In genomic region chr3:185825379-185825638, GRCh38 we compare ENCODE assay signal across 8 cellular contexts. TPM values are rescaled to one million over a fixed set of nuclear protein-coding genes. Genes with fewer than 3 reads are reported as not detected.
DNase-seq lines count a peak whose midpoint lies in the region; ATAC-seq and TF ChIP-seq lines count a peak whose summit lies in the region.

No MANE protein-coding gene starts in this region.

- H3K9me3 ChIP-seq in iPS-20b (ENCODE audit: insufficient read depth, low read depth, low read length) (peaks cover 20% of the 10 kb centered on the region), tibial nerve (no peaks in the 10 kb centered on the region)

- intact Hi-C loops in activated naive CD4-positive, alpha-beta T cell treated with anti-CD3 and anti-CD28 coated beads for 36 hours (cut with micrococcal nuclease), result no loop called here
- intact Hi-C loops in activated CD8-positive, alpha-beta T cell treated with anti-CD3 and anti-CD28 coated beads for 36 hours (cut with micrococcal nuclease), result no loop called here

- H3K4me1 ChIP-seq in iPS-20b (ENCODE audit: insufficient read depth, low read length) (peaks cover 14% of the 10 kb centered on the region; the same call in 1 of the 2 replicates), tibial nerve (peaks cover 0 to 39% (median 11%) of the 10 kb centered on the region in 4 donors)

- H3K27ac Mint-ChIP-seq in activated naive CD4-positive, alpha-beta T cell treated with anti-CD3 and anti-CD28 coated beads for 36 hours, result no peak overlapping the region
- no peak overlapping the region for H3K27ac Mint-ChIP-seq in activated naive CD4-positive, alpha-beta T cell treated with anti-CD3 and anti-CD28 coated beads, Interleukin-2, amount 50 U/mL, for 72 hours
- H3K27ac Mint-ChIP-seq in activated CD8-positive, alpha-beta T cell treated with anti-CD3 and anti-CD28 coated beads for 36 hours, result no peak overlapping the region

- peaks cover 3% of the 10 kb centered on the region for H3K4me1 Mint-ChIP-seq in activated naive CD4-positive, alpha-beta T cell treated with anti-CD3 and anti-CD28 coated beads for 36 hours (ENCODE audit: low read depth)
- H3K4me1 Mint-ChIP-seq in activated CD8-positive, alpha-beta T cell treated with anti-CD3 and anti-CD28 coated beads for 36 hours (ENCODE audit: low read depth), result peaks cover 8% of the 10 kb centered on the region

- TF ChIP-seq CTCF in activated CD8-positive, alpha-beta T cell treated with anti-CD3 and anti-CD28 coated beads for 36 hours (IDR thresholded peaks at IDR 0.05), result no peak
- TF ChIP-seq CTCF in tibial nerve (IDR thresholded peaks at IDR 0.05) (no peak), GM10248 (IDR thresholded peaks at IDR 0.05; ENCODE audit: control extremely low read depth, extremely low read depth, low read depth, missing control alignments) (no peak)

- peak overlapping the region; percentile 81 for H3K4me3 Mint-ChIP-seq in activated naive CD4-positive, alpha-beta T cell treated with anti-CD3 and anti-CD28 coated beads for 36 hours
- peak overlapping the region; percentile 76 for H3K4me3 Mint-ChIP-seq in activated CD8-positive, alpha-beta T cell treated with anti-CD3 and anti-CD28 coated beads for 36 hours

- DNase-seq in activated naive CD4-positive, alpha-beta T cell treated with anti-CD3 and anti-CD28 coated beads for 36 hours, result no peak
- no peak for DNase-seq in activated naive CD4-positive, alpha-beta T cell treated with anti-CD3 and anti-CD28 coated beads, Interleukin-2, amount 50 U/mL, for 72 hours (ENCODE audit: low spot score in 2 of 2)
- no peak for DNase-seq in activated CD8-positive, alpha-beta T cell treated with anti-CD3 and anti-CD28 coated beads for 36 hours
- DNase-seq in tibial nerve (ENCODE audit: low spot score in 2 of 2) (no peak), KBM-7 (no peak), GM10248 (ENCODE audit: extremely low spot score) (no peak), HT-29 (ENCODE audit: low spot score) (no peak)

- no peaks in the 10 kb centered on the region for H3K36me3 Mint-ChIP-seq in activated naive CD4-positive, alpha-beta T cell treated with anti-CD3 and anti-CD28 coated beads for 36 hours (ENCODE audit: low read depth)
- H3K36me3 Mint-ChIP-seq in activated naive CD4-positive, alpha-beta T cell treated with anti-CD3 and anti-CD28 coated beads, Interleukin-2, amount 50 U/mL, for 72 hours, result peaks cover 0 to 12% of the 10 kb centered on the region in 2 donors
- H3K36me3 Mint-ChIP-seq in activated CD8-positive, alpha-beta T cell treated with anti-CD3 and anti-CD28 coated beads for 36 hours (ENCODE audit: low read depth), result no peaks in the 10 kb centered on the region

- CTCF ChIA-PET in activated naive CD4-positive, alpha-beta T cell treated with anti-CD3 and anti-CD28 coated beads for 36 hours (lab: Charles Lee), result no interaction called here
- CTCF ChIA-PET in activated CD8-positive, alpha-beta T cell treated with anti-CD3 and anti-CD28 coated beads for 36 hours (lab: Charles Lee), result no interaction called here
- CTCF ChIA-PET in GM10248 (lab: Yijun Ruan, JAX), result no interaction called here

- TF ChIP-seq POLR2A in tibial nerve (IDR thresholded peaks at IDR 0.05), result no peak

- no peaks in the 10 kb centered on the region for H3K9me3 Mint-ChIP-seq in activated naive CD4-positive, alpha-beta T cell treated with anti-CD3 and anti-CD28 coated beads for 36 hours
- no peaks in the 10 kb centered on the region for H3K9me3 Mint-ChIP-seq in activated naive CD4-positive, alpha-beta T cell treated with anti-CD3 and anti-CD28 coated beads, Interleukin-2, amount 50 U/mL, for 72 hours
- no peaks in the 10 kb centered on the region for H3K9me3 Mint-ChIP-seq in activated CD8-positive, alpha-beta T cell treated with anti-CD3 and anti-CD28 coated beads for 36 hours

- in situ Hi-C loops in KBM-7 (cut with MboI; ENCODE audit: low pct_unique_long_range_greater_than_20kb, low sequenced_read_pairs), result no loop called here

- H3K4me3 ChIP-seq in iPS-20b (ENCODE audit: low read length) (peak overlapping the region; percentile 78), tibial nerve (peak overlapping the region; percentile 67 to 91 (median 77))

- no peak for ATAC-seq in activated naive CD4-positive, alpha-beta T cell treated with anti-CD3 and anti-CD28 coated beads, Interleukin-2, amount 50 U/mL, for 72 hours
- ATAC-seq in activated CD8-positive, alpha-beta T cell treated with anti-CD3 and anti-CD28 coated beads for 36 hours, result no peak

- H3K9ac ChIP-seq in iPS-20b (ENCODE audit: low read depth, low read length), result peak overlapping the region; percentile 69; the same call in 1 of the 2 replicates

- H3K27me3 Mint-ChIP-seq in activated naive CD4-positive, alpha-beta T cell treated with anti-CD3 and anti-CD28 coated beads for 36 hours (ENCODE audit: low read depth), result peaks cover 57% of the 10 kb centered on the region
- peaks cover 64% of the 10 kb centered on the region for H3K27me3 Mint-ChIP-seq in activated CD8-positive, alpha-beta T cell treated with anti-CD3 and anti-CD28 coated beads for 36 hours

- H3K27ac ChIP-seq in iPS-20b (ENCODE audit: low read length), result no peak overlapping the region
- H3K27ac ChIP-seq in tibial nerve, result peak overlapping the region; percentile 85 to 96 (median 90)

- WGBS in tibial nerve, 2 donors, result 0% methylated on average over 9 of the region's 47 CpGs; no CpG with 5 or more reads in 1 of the 2 donors

- H3K27me3 ChIP-seq in iPS-20b (ENCODE audit: insufficient read depth, low read length) (peaks cover 15% of the 10 kb centered on the region), tibial nerve (peaks cover 0 to 24% of the 10 kb centered on the region in 2 donors)

- no peak for TF ChIP-seq EP300 in tibial nerve (IDR thresholded peaks at IDR 0.05)

- peaks cover 33% of the 10 kb centered on the region for H3K36me3 ChIP-seq in iPS-20b (ENCODE audit: insufficient read depth, low read depth, low read length)
- H3K36me3 ChIP-seq in tibial nerve, result no peaks in the 10 kb centered on the region

- POLR2A ChIA-PET in activated CD8-positive, alpha-beta T cell treated with anti-CD3 and anti-CD28 coated beads for 36 hours (lab: Charles Lee), result no interaction called here
- POLR2A ChIA-PET in GM10248 (lab: Yijun Ruan, JAX), result no interaction called here

RNA-seq across cellular contexts. Expression of gene IGF2BP2, which starts 0.5 kb away (rescaled TPM):
- total RNA-seq in activated naive CD4-positive, alpha-beta T cell treated with anti-CD3 and anti-CD28 coated beads for 36 hours, result under 1 TPM; 0.43 to 0.44 TPM
- 1 to 10 TPM in 1 of 2 donors, under 1 TPM in 1; 0.46 to 2.9 TPM for total RNA-seq in activated naive CD4-positive, alpha-beta T cell treated with anti-CD3 and anti-CD28 coated beads, Interleukin-2, amount 50 U/mL, for 72 hours
- under 1 TPM; 0.52 to 0.65 TPM for total RNA-seq in activated CD8-positive, alpha-beta T cell treated with anti-CD3 and anti-CD28 coated beads for 36 hours
- 10 to 100 TPM; 29.3 to 49.8 (median 41.8) TPM for total RNA-seq in tibial nerve
- total RNA-seq in HT-29 (2014; rRNA removed; shearing (Covaris generic)), result 28.7 and 29.8 TPM in 2 replicates
